Comparison of ENCODE assay signal across 16 cellular contexts in the genomic region with DNA sequence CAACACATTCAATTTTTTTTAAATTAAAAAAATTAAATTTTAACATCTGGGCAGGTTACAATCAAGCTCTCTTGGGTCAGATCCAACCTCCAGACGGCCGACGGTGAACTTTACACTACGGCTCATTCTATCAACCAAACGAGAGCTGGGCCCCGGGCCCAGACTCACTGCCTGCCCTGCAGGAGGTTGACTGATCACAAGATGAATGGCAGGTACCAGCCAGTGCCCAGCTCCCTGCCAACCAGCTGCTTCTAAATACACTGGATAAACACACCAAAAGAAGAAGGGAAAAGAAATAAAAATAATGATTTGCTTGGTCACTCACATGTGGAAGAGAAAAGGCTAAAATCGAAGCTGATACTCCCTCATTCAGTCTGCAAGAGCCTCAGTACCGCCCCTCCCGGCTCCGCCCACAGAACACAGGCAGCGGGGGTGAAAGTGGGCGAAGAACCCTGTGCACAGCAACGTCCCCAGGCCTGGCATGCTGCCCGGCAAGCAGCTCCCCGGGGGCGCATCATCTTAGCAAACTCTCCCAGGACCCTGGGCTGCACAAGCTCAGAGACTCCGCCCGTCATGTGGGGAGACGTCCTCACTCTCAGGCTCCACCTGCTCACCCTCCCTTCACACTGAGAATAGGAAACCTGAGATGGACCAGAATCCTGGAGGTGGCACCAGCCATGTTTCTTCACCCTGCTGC.
DNase-seq lines count a peak whose midpoint lies in the region; ATAC-seq and TF ChIP-seq lines count a peak whose summit lies in the region.
"Had no signal": no experiment of that assay in that cellular context is flagged by ENCODE, and none has a peak within 500 bp of the region (broad histone marks: within the 10 kb centered on the region; RNA-seq: fewer than 3 reads in every experiment).

No MANE protein-coding gene starts in this region.

- CTCF ChIA-PET in GM10248 (lab: Yijun Ruan, JAX) = no interaction called here

- H3K36me3 ChIP-seq in H7 (replicated peaks; ENCODE audit: control insufficient read depth, insufficient read depth, low read length) (no peaks in the 10 kb centered on the region), right lobe of liver (no peaks in the 10 kb centered on the region), spleen (no peaks in the 10 kb centered on the region)
- H3K36me3 ChIP-seq: ascending aorta had no signal

- H3K4me1 ChIP-seq in right lobe of liver = peaks cover 0 to 11% (median 3%) of the 10 kb centered on the region in 4 donors
- H3K4me1 ChIP-seq in spleen = no peaks in the 10 kb centered on the region
- H3K4me1 ChIP-seq: ascending aorta had no signal

- WGBS in right lobe of liver (ENCODE audit: insufficient coverage, low coverage, low lambda C conversion rate, missing lambda C conversion rate) = 13% methylated on average over 7 of the region's 19 CpGs
- 71 to 80% (median 77%) methylated on average over 17 to 19 of the region's 19 CpGs for WGBS in spleen, 5 donors

- POLR2A ChIA-PET in GM10248 (lab: Yijun Ruan, JAX) = no interaction called here

- TF ChIP-seq POLR2A in right lobe of liver (IDR thresholded peaks at IDR 0.05) (no peak), spleen (IDR thresholded peaks at IDR 0.05) (no peak)

- H3K4me3 ChIP-seq in H7 (ENCODE audit: insufficient read depth, low read depth, low read length) (no peak overlapping the region), right lobe of liver (no peak overlapping the region), spleen (no peak overlapping the region)
- H3K4me3 ChIP-seq: ascending aorta, coronary artery had no signal

- H3K27me3 ChIP-seq in H7 (ENCODE audit: control insufficient read depth, insufficient read depth, low read length) (no peaks in the 10 kb centered on the region), right lobe of liver (no peaks in the 10 kb centered on the region), spleen (replicated peaks in 1 of 7) (peaks cover 0 to 28% (median 0%) of the 10 kb centered on the region in 7 donors)
- H3K27me3 ChIP-seq: ascending aorta had no signal

- DNase-seq in H7 = peak; percentile 67
- peak; percentile 68 for DNase-seq in NCI-H1694 treated with DMSO at 0.1 percent for 48 hours (lab: John Stamatoyannopoulos, UW)
- DNase-seq in NCI-H510A (lab: John Stamatoyannopoulos, UW) = peak; percentile 81
- DNase-seq in right lobe of liver = peak; percentile 76 to 90 (median 88)
- no peak for DNase-seq in spleen
- no peak for DNase-seq in posterior cingulate gyrus
- no peak for DNase-seq in GM10248 (ENCODE audit: extremely low spot score)
- DNase-seq: activated CD4-positive, CD25-positive, alpha-beta regulatory T cell; activated gamma-delta T cell; HCEC 1CT; stimulated activated CD4-positive, alpha-beta T cell treated with anti-CD3 and anti-CD28 coated beads, Interleukin-12 subunit alpha, Interleukin-12 subunit beta, amount 100 ng/mL, for 4 hours had no signal

- intact Hi-C loops in right lobe of liver (cut with DNase I) (no loop called here), spleen (cut with DNase I; ENCODE audit: low total_unique reads) (no loop called here), posterior cingulate gyrus (cut with DNase I) (no loop called here)

- TF ChIP-seq CTCF in right lobe of liver (IDR thresholded peaks at IDR 0.05) (no peak), spleen (IDR thresholded peaks at IDR 0.05 in 8 of 11, conservative IDR thresholded peaks at IDR 0.05 in 3 of 11) (no peak), GM10248 (IDR thresholded peaks at IDR 0.05; ENCODE audit: control extremely low read depth, extremely low read depth, low read depth, missing control alignments) (no peak)

- H3K9me3 ChIP-seq in right lobe of liver (no peaks in the 10 kb centered on the region), spleen (peaks cover 0 to 37% (median 14%) of the 10 kb centered on the region in 8 donors)

- peak; percentile 97 to 99 (median 98) for ATAC-seq in right lobe of liver
- ATAC-seq in HG03196 (IDR thresholded peaks at IDR 0.05; ENCODE audit: unreplicated experiment) = no peak
- ATAC-seq: Panc1 had no signal

- H3K27ac ChIP-seq in right lobe of liver = no peak overlapping the region
- H3K27ac ChIP-seq in spleen = no peak overlapping the region
- H3K27ac ChIP-seq: ascending aorta, coronary artery, KMS-11 had no signal

Comparison
In these comparisons a context has a peak if more than half of its experiments do, and no peak if none do; other contexts are left out.
1. DNase-seq: peak in H7 (single experiment), NCI-H1694 treated with DMSO at 0.1 percent for 48 hours (single experiment), NCI-H510A (single experiment) and right lobe of liver (3 of 3); none in spleen (single experiment), posterior cingulate gyrus (0 of 10) and GM10248 (single experiment).